ENCODE assay signal across 7 cellular contexts in the genomic region with DNA sequence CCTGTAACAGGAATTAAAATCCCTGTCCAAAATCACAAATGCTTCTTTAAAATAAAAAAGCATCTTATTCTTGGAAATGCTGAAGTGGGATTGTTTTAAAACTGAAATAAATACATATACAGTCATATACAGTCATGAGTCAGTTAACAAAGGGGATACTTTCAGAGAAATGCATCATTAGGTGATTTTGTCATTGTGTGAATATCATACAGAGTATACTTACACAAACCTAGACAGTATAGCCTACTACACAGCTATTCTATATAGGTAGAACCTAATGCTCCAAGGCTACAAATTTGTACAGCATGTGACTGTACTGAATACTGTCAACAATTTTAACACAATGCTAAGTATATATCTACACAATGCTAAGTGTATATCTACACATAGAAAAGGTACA.
"Had no signal": no experiment of that assay in that cellular context is flagged by ENCODE, and none has a peak within 500 bp of the region (broad histone marks: within the 10 kb centered on the region; RNA-seq: fewer than 3 reads in every experiment).

No MANE protein-coding gene starts in this region.

- H3K4me3 ChIP-seq: GM23338, K562 had no signal

- H3K4me3 Mint-ChIP-seq: GM23338, H9 had no signal

- ATAC-seq: GM23338, K562 had no signal

- H3K4me2 ChIP-seq: GM23338 had no signal

- DNase-seq: H9, HCEC 1CT, IMR-90 had no signal

- FAIRE-seq: H54, HTR-8/SVneo, K562 had no signal

- H3K9me3 Mint-ChIP-seq: GM23338 had no signal

- H2AFZ ChIP-seq: GM23338 had no signal

- H3K27ac Mint-ChIP-seq: GM23338, H9 had no signal
